17 cellular contexts compared by ENCODE assay signal in genomic region chr11:27467181-27467913, GRCh38. TPM values are rescaled to one million over a fixed set of nuclear protein-coding genes. Genes with fewer than 3 reads are reported as not detected.
DNase-seq lines count a peak whose midpoint lies in the region; ATAC-seq and TF ChIP-seq lines count a peak whose summit lies in the region.
"Had no signal": no experiment of that assay in that cellular context is flagged by ENCODE, and none has a peak within 500 bp of the region (broad histone marks: within the 10 kb centered on the region; RNA-seq: fewer than 3 reads in every experiment).

No MANE protein-coding gene starts in this region.

- H3K4me3 Mint-ChIP-seq in HFFc6 = no peak overlapping the region; the same call in 1 of the 2 replicates
- H3K4me3 Mint-ChIP-seq: activated CD8-positive, alpha-beta T cell treated with anti-CD3 and anti-CD28 coated beads for 36 hours; CD8-positive, alpha-beta memory T cell; stimulated activated naive CD8-positive, alpha-beta T cell treated with anti-CD3 and anti-CD28 coated beads, Interleukin-15, Interleukin-2, amounts not matched to agents 100 ng/mL and 50 ng/mL, for 24 hours had no signal

- no peak overlapping the region for H4K8ac ChIP-seq in neuronal stem cell (ENCODE audit: low read depth, low read length)

- H3K18ac ChIP-seq in neuronal stem cell (ENCODE audit: low read length) = no peak overlapping the region

- no peaks in the 10 kb centered on the region for H4K20me1 ChIP-seq in mammary epithelial cell (ENCODE audit: insufficient read depth, low read length)

- H3K27ac Mint-ChIP-seq in HFFc6 = peak overlapping the region; percentile 98
- H3K27ac Mint-ChIP-seq: activated CD8-positive, alpha-beta T cell treated with anti-CD3 and anti-CD28 coated beads for 36 hours; activated T-helper 2 cell treated with anti-CD3 and anti-CD28 coated beads, Interferon-gamma antibody, Interleukin-2, Interleukin-4, amounts not matched to agents 10 μg/mL and 5 μg/mL and 100 μg/mL, durations not matched to agents 14 hours and 24 hours and 36 hours; stimulated activated naive CD8-positive, alpha-beta T cell treated with anti-CD3 and anti-CD28 coated beads, Interleukin-15, Interleukin-2, amounts not matched to agents 100 ng/mL and 50 ng/mL, for 24 hours had no signal

- dilution Hi-C loops in mammary epithelial cell (cut with HindIII; ENCODE audit: low sequenced_read_pairs) = no loop called here

- no peak overlapping the region for H2BK5ac ChIP-seq in neuronal stem cell (ENCODE audit: low read length)

- WGBS in mammary epithelial cell (ENCODE audit: low coverage, missing lambda C conversion rate) = 74% methylated on average over 9 of the region's 13 CpGs
- no CpG with 5 or more reads among the region's 13 CpGs for WGBS in neuronal stem cell (ENCODE audit: extremely low coverage in 2 of 2, insufficient read length in 2 of 2, insufficient replicate concordance in 1 of 2), 2 donors

- H3K23ac ChIP-seq in neuronal stem cell (ENCODE audit: low read depth, low read length, poor library complexity) = no peak overlapping the region

- H3K36me3 ChIP-seq in mammary epithelial cell (ENCODE audit: insufficient read depth, low read length) (no peaks in the 10 kb centered on the region), neuronal stem cell (replicated peaks in 1 of 2; ENCODE audit: control insufficient read depth in 2 of 2, insufficient read depth in 2 of 2, low read length in 2 of 2) (peaks cover 0 to 2% of the 10 kb centered on the region in 2 donors)

- no peak overlapping the region for H3K14ac ChIP-seq in neuronal stem cell (ENCODE audit: low read length)

- H2BK120ac ChIP-seq in neuronal stem cell (ENCODE audit: low read depth, low read length) = no peak overlapping the region

- H2BK12ac ChIP-seq in neuronal stem cell (ENCODE audit: low read length) = no peak overlapping the region

- in situ Hi-C loops in mammary epithelial cell (cut with MboI; ENCODE audit: low sequenced_read_pairs in 2 of 2) = no loop called here

- no peaks in the 10 kb centered on the region for H3K79me1 ChIP-seq in neuronal stem cell (ENCODE audit: low read depth, low read length)

- CTCF ChIA-PET in mammary epithelial cell (lab: Charles Lee; ENCODE audit: low non-redundant PET) = no interaction called here

- H3K9me3 Mint-ChIP-seq in HFFc6 = no peaks in the 10 kb centered on the region
- H3K9me3 Mint-ChIP-seq: activated CD8-positive, alpha-beta T cell treated with anti-CD3 and anti-CD28 coated beads for 36 hours; activated T-helper 2 cell treated with anti-CD3 and anti-CD28 coated beads, Interferon-gamma antibody, Interleukin-2, Interleukin-4, amounts not matched to agents 10 μg/mL and 5 μg/mL and 100 μg/mL, durations not matched to agents 14 hours and 24 hours and 36 hours; CD8-positive, alpha-beta memory T cell; stimulated activated naive CD8-positive, alpha-beta T cell treated with anti-CD3 and anti-CD28 coated beads, Interleukin-15, Interleukin-2, amounts not matched to agents 100 ng/mL and 50 ng/mL, for 24 hours had no signal

- no peak overlapping the region for H3K4ac ChIP-seq in neuronal stem cell (ENCODE audit: low read length)

- H3K27me3 Mint-ChIP-seq in HFFc6 (ENCODE audit: insufficient read depth) = no peaks in the 10 kb centered on the region; the same call in 1 of the 2 replicates

- H3K27me3 ChIP-seq in mammary epithelial cell (ENCODE audit: insufficient read depth, low read length) (no peaks in the 10 kb centered on the region), neuronal stem cell (ENCODE audit: control insufficient read depth in 3 of 3, insufficient read depth in 3 of 3, low read depth in 1 of 3, low read length in 3 of 3) (no peaks in the 10 kb centered on the region)

- BruUV-seq in mammary epithelial cell (replicated peaks; lab: Mats Ljungman, UMichigan) = TSS peak; percentile 71

- H3K4me1 Mint-ChIP-seq in HFFc6 (ENCODE audit: low read depth) = peaks cover 90% of the 10 kb centered on the region

- H3K4me1 ChIP-seq in mammary epithelial cell (ENCODE audit: insufficient read depth, low read length) = peaks cover 70% of the 10 kb centered on the region
- peaks cover 9 to 54% of the 10 kb centered on the region in 2 donors for H3K4me1 ChIP-seq in neuronal stem cell (ENCODE audit: control insufficient read depth in 2 of 2, insufficient read depth in 1 of 2, low read depth in 1 of 2, low read length in 2 of 2)

- no peak for DNase-seq in HFFc6
- DNase-seq in mammary epithelial cell = no peak
- DNase-seq in left colon = no peak
- peak; percentile 94 for DNase-seq in renal cortical epithelial cell (ENCODE audit: low read depth)
- DNase-seq in sciatic nerve (ENCODE audit: low spot score) = no peak
- no peak for DNase-seq in activated CD8-positive, alpha-beta memory T cell treated with anti-CD3 and anti-CD28 coated beads for 24 hours
- no peak for DNase-seq in neuronal stem cell (ENCODE audit: low spot score)
- DNase-seq: activated CD8-positive, alpha-beta T cell treated with anti-CD3 and anti-CD28 coated beads for 36 hours; amniotic stem cell; CD8-positive, alpha-beta memory T cell; head of caudate nucleus; NCI-H524 treated with DMSO at 0.1 percent for 48 hours; OCI-M1; psoas muscle had no signal

- intact Hi-C loops in mammary epithelial cell (cut with micrococcal nuclease) = no loop called here
- intact Hi-C loops in left colon (cut with DNase I, micrococcal nuclease) = no loop called here
- intact Hi-C loops in sciatic nerve (cut with DNase I) = no loop called here

- H3K4me2 ChIP-seq in mammary epithelial cell (ENCODE audit: insufficient read depth, low read depth, low read length) (peak overlapping the region; percentile 95), neuronal stem cell (ENCODE audit: insufficient read depth, low read length, poor library complexity, severe bottlenecking) (no peak overlapping the region)

- no peak for TF ChIP-seq CTCF in HFFc6 (IDR thresholded peaks at IDR 0.05)
- TF ChIP-seq CTCF in mammary epithelial cell (conservative IDR thresholded peaks at IDR 0.05 in 1 of 2, IDR thresholded peaks at IDR 0.05 in 1 of 2; ENCODE audit: extremely low read depth in 1 of 2, insufficient read depth in 1 of 2, low read depth in 1 of 2, low read length in 2 of 2) = no peak

- H3K9me3 ChIP-seq in mammary epithelial cell (replicated peaks; ENCODE audit: insufficient read depth, low read length) = no peaks in the 10 kb centered on the region
- no peaks in the 10 kb centered on the region for H3K9me3 ChIP-seq in neuronal stem cell (replicated peaks in 1 of 2; ENCODE audit: control insufficient read depth in 2 of 2, insufficient read depth in 1 of 2, low read depth in 1 of 2, low read length in 2 of 2)
- H3K9me3 ChIP-seq: psoas muscle had no signal

- no peak overlapping the region for H2AK5ac ChIP-seq in neuronal stem cell (ENCODE audit: low read depth, low read length)

- H3K36me3 Mint-ChIP-seq in HFFc6 (ENCODE audit: low read depth) = no peaks in the 10 kb centered on the region; the same call in 1 of the 2 replicates
- H3K36me3 Mint-ChIP-seq: CD8-positive, alpha-beta memory T cell had no signal

- peak overlapping the region; percentile 74 for H3K9ac ChIP-seq in mammary epithelial cell (ENCODE audit: insufficient read depth, low read length)
- H3K9ac ChIP-seq in neuronal stem cell (ENCODE audit: low read depth, low read length, poor library complexity) = no peak overlapping the region

- ATAC-seq in left colon (peak; percentile 43), sciatic nerve (no peak), GM19395 (IDR thresholded peaks at IDR 0.05; ENCODE audit: unreplicated experiment) (no peak)
- ATAC-seq: activated CD8-positive, alpha-beta T cell treated with anti-CD3 and anti-CD28 coated beads for 36 hours had no signal

- H3K79me2 ChIP-seq in mammary epithelial cell (ENCODE audit: insufficient read depth, low read length) = peaks cover 91% of the 10 kb centered on the region

- H2BK15ac ChIP-seq in neuronal stem cell (ENCODE audit: low read length) = no peak overlapping the region

- no peak overlapping the region for H4K91ac ChIP-seq in neuronal stem cell (ENCODE audit: low read depth, low read length, poor library complexity)

- no peak overlapping the region for H2AFZ ChIP-seq in mammary epithelial cell (ENCODE audit: low read depth, low read length)
- H2AFZ ChIP-seq in neuronal stem cell (ENCODE audit: low read length) = no peak overlapping the region

- H3K27ac ChIP-seq in mammary epithelial cell (ENCODE audit: insufficient read depth, low read depth, low read length) (peak overlapping the region; percentile 99), neuronal stem cell (replicated peaks; ENCODE audit: low read length) (no peak overlapping the region)
- H3K27ac ChIP-seq: psoas muscle had no signal

- peak overlapping the region in 2 of 3 experiments; percentile 32 to 36 for H3K4me3 ChIP-seq in mammary epithelial cell (replicated peaks in 1 of 3; ENCODE audit: insufficient read depth in 1 of 3, low read depth in 2 of 3, low read length in 3 of 3)
- no peak overlapping the region for H3K4me3 ChIP-seq in neuronal stem cell (ENCODE audit: low read length in 2 of 2)
- H3K4me3 ChIP-seq: psoas muscle had no signal

RNA-seq across cellular contexts. Expression of gene LGR4, which starts 5.2 kb away (rescaled TPM):
- total RNA-seq in HFFc6 (2021; fragmentation: NEBNext Ultra II Directional; extraction: Animal tissue kit (Norgen Biotek cat#: 25700)) = 10 to 100 TPM; 13.9 to 20.2 (median 17.7) TPM
- total RNA-seq in mammary epithelial cell = 10 to 100 TPM; 27.8 to 45.8 TPM
- polyA plus RNA-seq in mammary epithelial cell = 19.3 TPM
- 93.1 TPM for polyA minus RNA-seq in mammary epithelial cell
- 100 to 1,000 TPM; 120 to 125 TPM for total RNA-seq in left colon
- total RNA-seq in renal cortical epithelial cell = 86.7 and 151 TPM in 2 replicates
- 16.8 TPM for total RNA-seq in sciatic nerve
- 70.4 TPM for polyA plus RNA-seq in neuronal stem cell (2013, experiment 1 of 2)
- polyA plus RNA-seq in neuronal stem cell (2013, experiment 2 of 2) = 71.8 TPM

RNA-seq across cellular contexts. Expression of gene LIN7C, which starts 39.2 kb away (rescaled TPM):
- total RNA-seq in HFFc6 (2021; fragmentation: NEBNext Ultra II Directional; extraction: Animal tissue kit (Norgen Biotek cat#: 25700)) = 10 to 100 TPM; 53.7 to 64.4 (median 60.2) TPM
- total RNA-seq in mammary epithelial cell (10 to 100 TPM; 43.7 to 76.3 TPM), left colon (10 to 100 TPM; 43.3 to 44.3 TPM), renal cortical epithelial cell (48.8 and 80.7 TPM in 2 replicates), sciatic nerve (40.8 TPM)
- polyA plus RNA-seq in mammary epithelial cell = 16.3 TPM
- 20.2 TPM for polyA minus RNA-seq in mammary epithelial cell
- polyA plus RNA-seq in neuronal stem cell (2013, experiment 1 of 2) = 25.5 TPM
- 27.7 TPM for polyA plus RNA-seq in neuronal stem cell (2013, experiment 2 of 2)

Comparison
In these comparisons a context has a peak if more than half of its experiments do, and no peak if none do; other contexts are left out.
1. H3K4me3 ChIP-seq: peak in mammary epithelial cell (2 of 3); none in neuronal stem cell (0 of 2).